Comparison of ENCODE assay signal across 10 cellular contexts in genomic region chr2:134451347-134451630, GRCh38.
"Had no signal": no experiment of that assay in that cellular context is flagged by ENCODE, and none has a peak within 500 bp of the region (broad histone marks: within the 10 kb centered on the region; RNA-seq: fewer than 3 reads in every experiment).

No MANE protein-coding gene starts in this region.

- H3K27ac Mint-ChIP-seq: mesothelial cell of epicardium; stimulated activated naive CD8-positive, alpha-beta T cell treated with anti-CD3 and anti-CD28 coated beads, Interleukin-15, Interleukin-2, amounts not matched to agents 100 ng/mL and 50 ng/mL, for 24 hours; T-helper 1 cell treated with Interleukin-12 subunit alpha and Interleukin-12 subunit beta and Interleukin-4 antibody, amounts not matched to agents 30 μg/mL and 1 μg/mL, for 36 hours had no signal

- H3K36me3 Mint-ChIP-seq: mesothelial cell of epicardium had no signal

- H3K4me1 ChIP-seq: foreskin keratinocyte, suprapubic skin, transverse colon, vagina had no signal

- H3K9me3 Mint-ChIP-seq: mesothelial cell of epicardium; stimulated activated naive CD8-positive, alpha-beta T cell treated with anti-CD3 and anti-CD28 coated beads, Interleukin-15, Interleukin-2, amounts not matched to agents 100 ng/mL and 50 ng/mL, for 24 hours; T-helper 1 cell treated with Interleukin-12 subunit alpha and Interleukin-12 subunit beta and Interleukin-4 antibody, amounts not matched to agents 30 μg/mL and 1 μg/mL, for 36 hours had no signal

- H3K4me3 Mint-ChIP-seq: mesothelial cell of epicardium; stimulated activated naive CD8-positive, alpha-beta T cell treated with anti-CD3 and anti-CD28 coated beads, Interleukin-15, Interleukin-2, amounts not matched to agents 100 ng/mL and 50 ng/mL, for 24 hours; T-helper 1 cell treated with Interleukin-12 subunit alpha and Interleukin-12 subunit beta and Interleukin-4 antibody, amounts not matched to agents 30 μg/mL and 1 μg/mL, for 36 hours had no signal

- H3K4me3 ChIP-seq: adrenal gland, lung, suprapubic skin, transverse colon, vagina had no signal

- H3K27me3 ChIP-seq: adrenal gland, foreskin keratinocyte, suprapubic skin, transverse colon, vagina had no signal

- H3K9me3 ChIP-seq: adrenal gland, suprapubic skin, transverse colon, vagina had no signal

- H3K27ac ChIP-seq: adrenal gland, foreskin keratinocyte, suprapubic skin, transverse colon, vagina, VCaP had no signal

- H3K27me3 Mint-ChIP-seq: stimulated activated naive CD8-positive, alpha-beta T cell treated with anti-CD3 and anti-CD28 coated beads, Interleukin-15, Interleukin-2, amounts not matched to agents 100 ng/mL and 50 ng/mL, for 24 hours had no signal
